ENCODE assay signal across 8 cellular contexts in genomic region chr2:88628569-88628939, GRCh38. TPM values are rescaled to one million over a fixed set of nuclear protein-coding genes. Genes with fewer than 3 reads are reported as not detected.
DNase-seq lines count a peak whose midpoint lies in the region; ATAC-seq and TF ChIP-seq lines count a peak whose summit lies in the region.

No MANE protein-coding gene starts in this region.

- H3K36me3 ChIP-seq in DND-41 (ENCODE audit: insufficient read depth, low read length) (peaks cover 9% of the 10 kb centered on the region; the same call in 1 of the 2 replicates), Peyer's patch (no peaks in the 10 kb centered on the region), gastrocnemius medialis (no peaks in the 10 kb centered on the region)

- no peak for TF ChIP-seq CTCF in DND-41 (IDR thresholded peaks at IDR 0.05; ENCODE audit: borderline replicate concordance, extremely low read depth, low read length, poor library complexity, severe bottlenecking)
- no peak for TF ChIP-seq CTCF in Peyer's patch (IDR thresholded peaks at IDR 0.05)
- no peak for TF ChIP-seq CTCF in foreskin fibroblast (IDR thresholded peaks at IDR 0.05; ENCODE audit: low read depth, low read length)
- TF ChIP-seq CTCF in gastrocnemius medialis (IDR thresholded peaks at IDR 0.05 in 4 of 5, conservative IDR thresholded peaks at IDR 0.05 in 1 of 5), result no peak

- H3K4me1 ChIP-seq in DND-41 (ENCODE audit: insufficient read depth, low read length) (peaks cover 35% of the 10 kb centered on the region), Peyer's patch (peaks cover 0 to 19% (median 2%) of the 10 kb centered on the region in 4 donors), gastrocnemius medialis (peaks cover 21 to 39% of the 10 kb centered on the region in 2 donors)

- ATAC-seq in DND-41 (ENCODE audit: insufficient read depth, low read depth), result no peak
- ATAC-seq in gastrocnemius medialis, result no peak
- no peak for ATAC-seq in HG02852 (IDR thresholded peaks at IDR 0.05; ENCODE audit: unreplicated experiment)
- no peak for ATAC-seq in HG03378 (IDR thresholded peaks at IDR 0.05; ENCODE audit: unreplicated experiment)
- no peak for ATAC-seq in GM21381 (IDR thresholded peaks at IDR 0.05; ENCODE audit: unreplicated experiment)
- no peak for ATAC-seq in HG02642 (IDR thresholded peaks at IDR 0.05; ENCODE audit: poor library complexity, unreplicated experiment)

- H3K9me3 ChIP-seq in DND-41 (ENCODE audit: insufficient read depth, low read length, severe bottlenecking) (no peaks in the 10 kb centered on the region), Peyer's patch (no peaks in the 10 kb centered on the region), gastrocnemius medialis (no peaks in the 10 kb centered on the region)

- H3K4me3 ChIP-seq in DND-41 (ENCODE audit: low read depth in 1 of 2, low read length in 2 of 2), result peak overlapping the region; percentile 46 to 82; a peak in 3 of 4 replicates
- peak overlapping the region; percentile 46 to 89 (median 82) for H3K4me3 ChIP-seq in Peyer's patch
- peak overlapping the region; percentile 56 to 71 for H3K4me3 ChIP-seq in foreskin fibroblast (ENCODE audit: low read depth in 1 of 2, low read length in 2 of 2)
- peak overlapping the region; percentile 52 to 74 (median 66) for H3K4me3 ChIP-seq in gastrocnemius medialis

- H3K79me2 ChIP-seq in DND-41 (ENCODE audit: insufficient read depth, low read length), result peaks cover 35% of the 10 kb centered on the region

- peak overlapping the region; percentile 95 for H2AFZ ChIP-seq in DND-41 (ENCODE audit: low read depth, low read length)

- H3K27ac ChIP-seq in DND-41 (ENCODE audit: low read length), result peak overlapping the region; percentile 93
- H3K27ac ChIP-seq in Peyer's patch, result peak overlapping the region; percentile 97 to 99 (median 98)
- peak overlapping the region; percentile 93 to 98 (median 95) for H3K27ac ChIP-seq in gastrocnemius medialis

- H3K4me2 ChIP-seq in DND-41 (ENCODE audit: insufficient read depth, low read length), result peak overlapping the region; percentile 79

- no peak for DNase-seq in DND-41
- no peak for DNase-seq in Peyer's patch
- no peak for DNase-seq in foreskin fibroblast
- DNase-seq in gastrocnemius medialis, result no peak

- intact Hi-C loops in gastrocnemius medialis (cut with DNase I; ENCODE audit: low total_unique reads), result loop anchor here (1.0 to 5.0 kb wide), 2 partner anchors 31 to 36 kb away; no protein-coding TSS in a partner anchor

- H3K27me3 ChIP-seq in DND-41 (ENCODE audit: insufficient read depth, low read length, poor library complexity), result no peaks in the 10 kb centered on the region
- H3K27me3 ChIP-seq in Peyer's patch, result no peaks in the 10 kb centered on the region
- H3K27me3 ChIP-seq in gastrocnemius medialis, result no peaks in the 10 kb centered on the region

- in situ Hi-C loops in gastrocnemius medialis (cut with MboI; ENCODE audit: low sequenced_read_pairs in 4 of 4), result loop anchor here in 2 of 4 donors (5.0 kb wide), 2 partner anchors 39 to 44 kb away; no protein-coding TSS in a partner anchor

- peak overlapping the region; percentile 66 for H3K9ac ChIP-seq in DND-41 (ENCODE audit: low read depth, low read length)

- no peak for TF ChIP-seq POLR2A in Peyer's patch (IDR thresholded peaks at IDR 0.05)
- no peak for TF ChIP-seq POLR2A in gastrocnemius medialis (IDR thresholded peaks at IDR 0.05)

- peaks cover 24% of the 10 kb centered on the region for H4K20me1 ChIP-seq in DND-41 (ENCODE audit: insufficient read depth, low read length)

RNA-seq across cellular contexts. Expression of gene EIF2AK3, which starts 1.3 kb away (rescaled TPM):
- 10 to 100 TPM; 17.1 to 93.3 (median 18.6) TPM for total RNA-seq in Peyer's patch
- total RNA-seq in gastrocnemius medialis, result 10 to 100 TPM in 2 of 4 donors, 1 to 10 TPM in 2; 5.9 to 20.1 (median 9.8) TPM
